Comparison of ENCODE assay signal across 8 cellular contexts in genomic region chr7:100335566-100336466, GRCh38. TPM values are rescaled to one million over a fixed set of nuclear protein-coding genes. Genes with fewer than 3 reads are reported as not detected.
DNase-seq lines count a peak whose midpoint lies in the region; ATAC-seq and TF ChIP-seq lines count a peak whose summit lies in the region.
"Not testable (repeated sequence)": the region's sequence is repeated elsewhere in the genome, so short reads cannot be mapped to it uniquely, and the experiment has no call there.

No MANE protein-coding gene starts in this region.

- H3K4me3 ChIP-seq in esophagus muscularis mucosa: peak overlapping the region; percentile 76 to 85 (median 80)

- H3K27me3 ChIP-seq in esophagus muscularis mucosa: not testable (repeated sequence)

- TF ChIP-seq CTCF in esophagus muscularis mucosa (IDR thresholded peaks at IDR 0.05): peak in 1 of 3 experiments; percentile 11

- intact Hi-C loops in esophagus muscularis mucosa (cut with DNase I): not testable (repeated sequence)

- not testable (repeated sequence) for TF ChIP-seq EP300 in esophagus muscularis mucosa (IDR thresholded peaks at IDR 0.05)

- H3K36me3 ChIP-seq in esophagus muscularis mucosa: peaks cover 0 to 26% (median 18%) of the 10 kb centered on the region in 4 donors

- DNase-seq in DMS53 treated with DMSO at 0.1 percent for 48 hours (lab: John Stamatoyannopoulos, UW; ENCODE audit: unreplicated experiment) (peak; percentile 88), KG1 (lab: John Stamatoyannopoulos, UW) (peak; percentile 45), esophagus muscularis mucosa (ENCODE audit: extremely low spot score) (peak; percentile 98), myocyte (ENCODE audit: low read depth) (peak; percentile 96)
- DNase-seq in activated T-cell treated with anti-CD3 and anti-CD28 coated beads, Interleukin-2, amount 50 U/mL, for 48 hours: peak; percentile 91 to 93
- peak; percentile 74 to 79 for DNase-seq in stimulated activated CD8-positive, alpha-beta memory T cell treated with anti-CD3 and anti-CD28 coated beads, Interleukin-7, amount 100 ng/mL, for 4 hours (ENCODE audit: low read depth in 2 of 2)

- H3K4me1 ChIP-seq in esophagus muscularis mucosa: peaks cover 10 to 20% (median 17%) of the 10 kb centered on the region in 4 donors

- WGBS in esophagus muscularis mucosa: 0% methylated on average over 19 of the region's 85 CpGs

- H3K27ac ChIP-seq in esophagus muscularis mucosa (replicated peaks in 1 of 4): peak overlapping the region; percentile 92 to 97 (median 96)

- peak; percentile 97 for TF ChIP-seq POLR2A in esophagus muscularis mucosa (IDR thresholded peaks at IDR 0.05; ENCODE audit: low read depth)

- ATAC-seq in GM21723 (IDR thresholded peaks at IDR 0.05; ENCODE audit: unreplicated experiment): peak; percentile 95

- H3K9me3 ChIP-seq in esophagus muscularis mucosa: not testable (repeated sequence)

TF ChIP-seq in PFSK-1, 5 proteins besides CTCF, POLR2A, EP300 and RAD21:
- TF ChIP-seq TAF1 (IDR thresholded peaks at IDR 0.05; ENCODE audit: borderline replicate concordance, insufficient read depth, low read length) (peak; percentile 75; the same call in 1 of the 2 replicates), REST (IDR thresholded peaks at IDR 0.05; ENCODE audit: insufficient read depth in 1 of 2, low read depth in 2 of 2, low read length in 2 of 2) (0 out of 4 replicates have a peak, but pooled peaks of 1 of the 2 experiments have one; percentile 15), POLR2AphosphoS5 (IDR thresholded peaks at IDR 0.05; ENCODE audit: low read depth, low read length) (peak; percentile 91)

RNA-seq across cellular contexts. Expression of gene PILRB, which starts 22.1 kb away (rescaled TPM):
- polyA plus RNA-seq in PFSK-1 (2012; ENCODE audit: insufficient read length, low read depth): 30.5 TPM
- total RNA-seq in esophagus muscularis mucosa: 10 to 100 TPM; 13.5 to 33.6 (median 20.7) TPM
- 10.7 and 11.0 TPM in 2 replicates for total RNA-seq in myocyte
- polyA plus RNA-seq in myocyte (2012): 17.3 TPM

RNA-seq across cellular contexts. Expression of gene SPDYE3, which starts 28.3 kb away (rescaled TPM):
- polyA plus RNA-seq in PFSK-1 (2012; ENCODE audit: insufficient read length, low read depth): 2.0 TPM
- total RNA-seq in esophagus muscularis mucosa (not detected), myocyte (not detected in 2 replicates)
- 5.0 TPM for polyA plus RNA-seq in myocyte (2012)

RNA-seq across cellular contexts. Expression of gene PILRA, which starts 37.5 kb away (rescaled TPM):
- polyA plus RNA-seq in PFSK-1 (2012; ENCODE audit: insufficient read length, low read depth): 1.6 TPM
- total RNA-seq in esophagus muscularis mucosa (1 to 10 TPM; 3.3 to 8.8 (median 5.4) TPM), myocyte (0.51 TPM in 1 of 2 replicates, not detected in the other)
- 0.88 TPM for polyA plus RNA-seq in myocyte (2012)

Comparison
In these comparisons a context has a peak if more than half of its experiments do, and no peak if none do; other contexts are left out.
1. Peak in every context shown above with its lines: DNase-seq, ATAC-seq, H3K4me3 ChIP-seq and H3K27ac ChIP-seq.
2. DNase-seq: peak in every context shown above with its lines; median percentile 98 in esophagus muscularis mucosa; 96 in myocyte; 92 in activated T-cell treated with anti-CD3 and anti-CD28 coated beads, Interleukin-2, amount 50 U/mL, for 48 hours; 88 in DMS53 treated with DMSO at 0.1 percent for 48 hours; 76 in stimulated activated CD8-positive, alpha-beta memory T cell treated with anti-CD3 and anti-CD28 coated beads, Interleukin-7, amount 100 ng/mL, for 4 hours; 45 in KG1.